In the genomic region with DNA sequence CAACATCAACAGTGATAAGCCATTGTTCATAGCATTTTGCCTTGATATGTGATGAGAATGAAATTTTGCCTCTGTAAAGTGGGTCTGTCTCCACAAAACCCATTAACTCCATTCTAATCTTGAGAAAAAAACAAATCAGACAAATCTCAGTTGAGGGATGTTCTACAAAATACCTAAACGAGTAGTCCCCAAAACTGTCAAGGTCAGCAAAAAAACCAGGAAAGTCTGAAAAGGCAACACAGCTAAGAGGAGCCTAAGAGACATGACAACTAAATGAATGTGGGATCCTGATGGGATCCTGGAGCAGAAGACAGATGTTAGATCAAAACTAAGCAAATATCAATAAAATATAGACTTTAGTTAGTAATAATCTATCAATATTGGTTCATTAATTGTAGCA, we compare ENCODE assay signal across 3 cellular contexts.
TF ChIP-seq lines count a peak whose summit lies in the region.

No MANE protein-coding gene starts in this region.

TF ChIP-seq in HepG2, 621 proteins besides CTCF, POLR2A, EP300 and RAD21:
- TF ChIP-seq MAFF (IDR thresholded peaks at IDR 0.05; ENCODE audit: low read depth, low read length) (peak; percentile 99), MAFK (conservative IDR thresholded peaks at IDR 0.05 in 1 of 2, IDR thresholded peaks at IDR 0.05 in 1 of 2; ENCODE audit: low read length in 2 of 2) (peak; percentile 99 to 100)
- TF ChIP-seq, protein P1, sequence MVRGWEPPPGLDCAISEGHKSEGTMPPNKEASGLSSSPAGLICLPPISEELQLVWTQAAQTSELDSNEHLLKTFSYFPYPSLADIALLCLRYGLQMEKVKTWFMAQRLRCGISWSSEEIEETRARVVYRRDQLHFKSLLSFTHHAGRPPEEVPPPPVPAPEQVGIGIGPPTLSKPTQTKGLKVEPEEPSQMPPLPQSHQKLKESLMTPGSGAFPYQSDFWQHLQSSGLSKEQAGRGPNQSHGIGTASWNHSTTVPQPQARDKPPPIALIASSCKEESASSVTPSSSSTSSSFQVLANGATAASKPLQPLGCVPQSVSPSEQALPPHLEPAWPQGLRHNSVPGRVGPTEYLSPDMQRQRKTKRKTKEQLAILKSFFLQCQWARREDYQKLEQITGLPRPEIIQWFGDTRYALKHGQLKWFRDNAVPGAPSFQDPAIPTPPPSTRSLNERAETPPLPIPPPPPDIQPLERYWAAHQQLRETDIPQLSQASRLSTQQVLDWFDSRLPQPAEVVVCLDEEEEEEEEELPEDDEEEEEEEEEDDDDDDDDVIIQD (CRISPR knock-in tag; IDR thresholded peaks at IDR 0.05; ENCODE audit: low read depth), result no peak

TF ChIP-seq in IMR-90, 13 proteins besides CTCF, POLR2A, EP300 and RAD21:
- TF ChIP-seq MAFK (IDR thresholded peaks at IDR 0.05; ENCODE audit: low read depth, low read length) (peak; percentile 96), MXI1 (IDR thresholded peaks at IDR 0.05; ENCODE audit: borderline replicate concordance, low read depth, low read length) (no peak)

TF ChIP-seq in H1, 55 proteins besides CTCF, POLR2A, EP300 and RAD21:
- TF ChIP-seq BRCA1 (IDR thresholded peaks at IDR 0.05; ENCODE audit: low read depth, low read length) (no peak), MAFK (IDR thresholded peaks at IDR 0.05; ENCODE audit: low read depth, low read length) (peak; percentile 86)
